ENCODE assay signal across 31 cellular contexts in genomic region chr13:19070398-19070735, GRCh38.
"Had no signal": no experiment of that assay in that cellular context is flagged by ENCODE, and none has a peak within 500 bp of the region (broad histone marks: within the 10 kb centered on the region; RNA-seq: fewer than 3 reads in every experiment).

No MANE protein-coding gene starts in this region.

- H3K4me3 Mint-ChIP-seq: activated B cell treated with CpG ODN at 0.5 μM for 24 hours; activated CD4-positive, alpha-beta memory T cell treated with anti-CD3 and anti-CD28 coated beads for 36 hours; activated CD4-positive, alpha-beta T cell treated with anti-CD3 and anti-CD28 coated beads, Interleukin-2, amount 10 ng/mL, durations not matched to agents 24 days and 14 days; activated CD8-positive, alpha-beta T cell treated with anti-CD3 and anti-CD28 coated beads for 36 hours; activated naive CD4-positive, alpha-beta T cell treated with anti-CD3 and anti-CD28 coated beads for 36 hours; activated naive CD8-positive, alpha-beta T cell treated with anti-CD3 and anti-CD28 coated beads for 36 hours; activated T-cell treated with anti-CD3 and anti-CD28 coated beads, Interleukin-2, amount 50 U/mL, for 4 hours; activated T-cell treated with anti-CD3 and anti-CD28 coated beads, Interleukin-2, amount 50 U/mL, for 72 hours; activated T-helper 1 cell treated with anti-CD3 and anti-CD28 coated beads, Interleukin-12 subunit alpha, Interleukin-12 subunit beta, Interleukin-2, Interleukin-4 antibody, amounts not matched to agents 30 ng/mL and 10 ng/mL and 1 ng/mL, durations not matched to agents 14 hours and 24 hours and 36 hours; activated T-helper 17 cell treated with anti-CD3 and anti-CD28 coated beads, Interleukin-2, amount 50 U/mL, for 72 hours; T-helper 1 cell treated with Interleukin-12 subunit alpha and Interleukin-12 subunit beta and Interleukin-4 antibody, amounts not matched to agents 30 μg/mL and 1 μg/mL, for 36 hours; T-helper 2 cell treated with Interferon-gamma antibody and Interleukin-4, amounts not matched to agents 5 μg/mL and 100 μg/mL, for 36 hours had no signal

- H3K27me3 Mint-ChIP-seq: activated B cell treated with CpG ODN at 0.5 μM for 24 hours; activated CD4-positive, alpha-beta memory T cell treated with anti-CD3 and anti-CD28 coated beads for 36 hours; activated CD4-positive, alpha-beta T cell treated with anti-CD3 and anti-CD28 coated beads, Interleukin-2, amount 10 ng/mL, durations not matched to agents 24 days and 14 days; activated naive CD8-positive, alpha-beta T cell treated with anti-CD3 and anti-CD28 coated beads for 36 hours had no signal

- DNase-seq: activated B cell treated with CpG ODN at 0.5 μM for 24 hours; activated CD4-positive, alpha-beta memory T cell treated with anti-CD3 and anti-CD28 coated beads for 36 hours; activated CD4-positive, alpha-beta T cell treated with anti-CD3 and anti-CD28 coated beads for 4 hours; activated CD4-positive, alpha-beta T cell treated with anti-CD3 and anti-CD28 coated beads, Interleukin-2, amount 10 ng/mL, durations not matched to agents 24 days and 14 days; activated CD4-positive, alpha-beta T cell treated with anti-CD3 and anti-CD28 coated beads, Interleukin-2, amount 50 U/mL, for 1 hour; activated CD4-positive, alpha-beta T cell treated with anti-CD3 and anti-CD28 coated beads, Interleukin-2, amount 50 U/mL, for 4 hours; activated CD4-positive, CD25-positive, alpha-beta regulatory T cell treated with anti-CD3 and anti-CD28 coated beads, Interleukin-2, amount 50 U/mL, for 72 hours; activated CD8-positive, alpha-beta memory T cell treated with anti-CD3 and anti-CD28 coated beads, Interleukin-2, amount 50 U/mL, for 4 hours; activated CD8-positive, alpha-beta T cell treated with anti-CD3 and anti-CD28 coated beads for 36 hours; activated effector memory CD4-positive, alpha-beta T cell treated with anti-CD3 and anti-CD28 coated beads, Interleukin-2, amount 50 U/mL, for 16 hours; activated gamma-delta T cell treated with Interleukin-2 at 50 U/mL for 16 hours; activated naive CD4-positive, alpha-beta T cell; activated naive CD4-positive, alpha-beta T cell treated with anti-CD3 and anti-CD28 coated beads for 36 hours; activated naive CD4-positive, alpha-beta T cell treated with anti-CD3 and anti-CD28 coated beads, Interleukin-2, amount 50 U/mL, for 16 hours; activated naive CD8-positive, alpha-beta T cell treated with anti-CD3 and anti-CD28 coated beads for 36 hours; activated T-cell treated with anti-CD3 and anti-CD28 coated beads for 4 hours; activated T-cell treated with anti-CD3 and anti-CD28 coated beads, Interleukin-2, amount 50 U/mL, for 1 hour; activated T-cell treated with anti-CD3 and anti-CD28 coated beads, Interleukin-2, amount 50 U/mL, for 4 hours; activated T-cell treated with anti-CD3 and anti-CD28 coated beads, Interleukin-2, amount 50 U/mL, for 72 hours; amniotic stem cell; body of pancreas; brain microvascular endothelial cell; central memory CD4-positive, alpha-beta T cell; T-helper 1 cell; T-helper 2 cell; T-helper 9 cell had no signal

- H3K27ac Mint-ChIP-seq: activated B cell treated with CpG ODN at 0.5 μM for 24 hours; activated CD4-positive, alpha-beta memory T cell treated with anti-CD3 and anti-CD28 coated beads for 36 hours; activated CD4-positive, alpha-beta T cell treated with anti-CD3 and anti-CD28 coated beads, Interleukin-2, amount 10 ng/mL, durations not matched to agents 24 days and 14 days; activated CD8-positive, alpha-beta T cell treated with anti-CD3 and anti-CD28 coated beads for 36 hours; activated naive CD4-positive, alpha-beta T cell treated with anti-CD3 and anti-CD28 coated beads for 36 hours; activated naive CD4-positive, alpha-beta T cell treated with anti-CD3 and anti-CD28 coated beads, Interleukin-2, amount 50 U/mL, for 72 hours; activated naive CD8-positive, alpha-beta T cell treated with anti-CD3 and anti-CD28 coated beads for 36 hours; activated T-cell treated with anti-CD3 and anti-CD28 coated beads, Interleukin-2, amount 50 U/mL, for 72 hours; activated T-helper 1 cell treated with anti-CD3 and anti-CD28 coated beads, Interleukin-12 subunit alpha, Interleukin-12 subunit beta, Interleukin-2, Interleukin-4 antibody, amounts not matched to agents 30 ng/mL and 10 ng/mL and 1 ng/mL, durations not matched to agents 14 hours and 24 hours and 36 hours; activated T-helper 17 cell treated with anti-CD3 and anti-CD28 coated beads, Interleukin-2, amount 50 U/mL, for 72 hours; T-helper 1 cell treated with Interleukin-12 subunit alpha and Interleukin-12 subunit beta and Interleukin-4 antibody, amounts not matched to agents 30 μg/mL and 1 μg/mL, for 36 hours; T-helper 2 cell treated with Interferon-gamma antibody and Interleukin-4, amounts not matched to agents 5 μg/mL and 100 μg/mL, for 36 hours had no signal

- H3K4me1 Mint-ChIP-seq: activated B cell treated with CpG ODN at 0.5 μM for 24 hours; activated CD4-positive, alpha-beta T cell treated with anti-CD3 and anti-CD28 coated beads, Interleukin-2, amount 10 ng/mL, durations not matched to agents 24 days and 14 days; activated naive CD8-positive, alpha-beta T cell treated with anti-CD3 and anti-CD28 coated beads for 36 hours; activated T-helper 17 cell treated with anti-CD3 and anti-CD28 coated beads, Interleukin-2, amount 50 U/mL, for 72 hours had no signal

- H3K9me3 Mint-ChIP-seq: activated naive CD8-positive, alpha-beta T cell treated with anti-CD3 and anti-CD28 coated beads for 36 hours had no signal

- ATAC-seq: activated CD8-positive, alpha-beta T cell treated with anti-CD3 and anti-CD28 coated beads for 36 hours; activated naive CD4-positive, alpha-beta T cell treated with anti-CD3 and anti-CD28 coated beads, Interleukin-2, amount 50 U/mL, for 72 hours; activated T-cell treated with anti-CD3 and anti-CD28 coated beads, Interleukin-2, amount 50 U/mL, for 4 hours; activated T-cell treated with anti-CD3 and anti-CD28 coated beads, Interleukin-2, amount 50 U/mL, for 72 hours; activated T-helper 17 cell treated with anti-CD3 and anti-CD28 coated beads, Interleukin-2, amount 50 U/mL, for 72 hours; body of pancreas had no signal

- H3K36me3 Mint-ChIP-seq: activated CD4-positive, alpha-beta memory T cell treated with anti-CD3 and anti-CD28 coated beads for 36 hours; activated naive CD4-positive, alpha-beta T cell treated with anti-CD3 and anti-CD28 coated beads, Interleukin-2, amount 50 U/mL, for 72 hours; activated naive CD8-positive, alpha-beta T cell treated with anti-CD3 and anti-CD28 coated beads for 36 hours had no signal
